ENCODE assay signal across 8 cellular contexts in the genomic region with DNA sequence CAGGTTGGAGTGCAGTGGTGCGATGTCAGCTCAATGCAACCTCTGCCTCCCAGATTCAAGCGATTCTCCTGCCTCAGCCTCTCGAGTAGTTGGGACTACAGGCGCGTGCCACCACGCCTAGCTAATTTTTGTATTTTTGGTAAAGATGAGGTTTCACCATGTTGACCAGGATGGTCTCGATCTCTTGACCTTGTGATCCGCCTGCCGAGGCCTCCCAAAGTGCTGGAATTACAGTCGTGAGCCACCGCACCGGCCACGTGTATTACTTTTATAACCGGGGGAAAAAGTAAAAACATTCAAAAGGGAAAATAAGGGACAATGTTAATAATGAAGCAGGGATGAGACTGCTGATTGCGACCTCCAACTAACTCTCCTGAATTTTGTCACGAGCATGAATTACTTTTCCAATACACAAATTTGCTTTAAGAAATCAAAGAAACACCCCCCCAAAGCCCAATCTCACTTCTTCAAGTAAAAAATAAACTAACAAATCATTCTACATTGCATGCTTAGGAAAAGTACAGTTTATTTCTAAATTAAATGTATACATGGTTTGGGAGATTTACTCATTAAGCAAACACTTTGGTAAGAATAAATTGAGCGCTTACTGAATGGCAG. TPM values are rescaled to one million over a fixed set of nuclear protein-coding genes. Genes with fewer than 3 reads are reported as not detected.
DNase-seq lines count a peak whose midpoint lies in the region; ATAC-seq, FAIRE-seq and TF ChIP-seq lines count a peak whose summit lies in the region.

No MANE protein-coding gene starts in this region.

- H3K36me3 Mint-ChIP-seq in activated T-cell treated with anti-CD3 and anti-CD28 coated beads, Interleukin-2, amount 50 U/mL, for 24 hours (ENCODE audit: low read depth): peaks cover 43% of the 10 kb centered on the region

- no peak for TF ChIP-seq CTCF in astrocyte of the cerebellum (IDR thresholded peaks at IDR 0.05; ENCODE audit: low read depth, low read length, missing control alignments)
- no peak for TF ChIP-seq CTCF in right lobe of liver (IDR thresholded peaks at IDR 0.05)
- TF ChIP-seq CTCF in thyroid gland (IDR thresholded peaks at IDR 0.05): no peak
- no peak for TF ChIP-seq CTCF in GM20000 (IDR thresholded peaks at IDR 0.05; ENCODE audit: extremely low read depth, missing control alignments)

- ATAC-seq in right lobe of liver (no peak), HG02884 (IDR thresholded peaks at IDR 0.05; ENCODE audit: unreplicated experiment) (no peak)

- no peaks in the 10 kb centered on the region for H3K36me3 ChIP-seq in right lobe of liver
- no peaks in the 10 kb centered on the region for H3K36me3 ChIP-seq in thyroid gland

- peaks cover 4% of the 10 kb centered on the region for H3K9me3 Mint-ChIP-seq in activated T-cell treated with anti-CD3 and anti-CD28 coated beads, Interleukin-2, amount 50 U/mL, for 24 hours

- peaks cover 39% of the 10 kb centered on the region for H3K4me1 Mint-ChIP-seq in activated T-cell treated with anti-CD3 and anti-CD28 coated beads, Interleukin-2, amount 50 U/mL, for 24 hours (ENCODE audit: low read depth)

- no peaks in the 10 kb centered on the region for H3K27me3 Mint-ChIP-seq in activated T-cell treated with anti-CD3 and anti-CD28 coated beads, Interleukin-2, amount 50 U/mL, for 24 hours

- H3K27ac ChIP-seq in right lobe of liver (peak overlapping the region; percentile 93 to 96 (median 94)), thyroid gland (peak overlapping the region; percentile 88 to 94 (median 94))

- H3K27ac Mint-ChIP-seq in activated T-cell treated with anti-CD3 and anti-CD28 coated beads, Interleukin-2, amount 50 U/mL, for 24 hours: peak overlapping the region; percentile 98

- H3K27me3 ChIP-seq in right lobe of liver (no peaks in the 10 kb centered on the region), thyroid gland (no peaks in the 10 kb centered on the region)

- no peak for DNase-seq in activated T-cell treated with anti-CD3 and anti-CD28 coated beads, Interleukin-2, amount 50 U/mL, for 24 hours
- DNase-seq in activated T-cell treated with anti-CD3 and anti-CD28 coated beads, Interleukin-2, amount 50 U/mL, for 1 hour: no peak
- DNase-seq in astrocyte of the cerebellum (ENCODE audit: low read depth) (no peak), right lobe of liver (no peak), thyroid gland (no peak), GM20000 (ENCODE audit: low spot score) (no peak), urothelium cell line (ENCODE audit: low spot score) (no peak)

- TF ChIP-seq POLR2A in right lobe of liver (IDR thresholded peaks at IDR 0.05) (no peak), thyroid gland (IDR thresholded peaks at IDR 0.05) (no peak)

- H3K4me3 Mint-ChIP-seq in activated T-cell treated with anti-CD3 and anti-CD28 coated beads, Interleukin-2, amount 50 U/mL, for 24 hours: peak overlapping the region; percentile 96

- FAIRE-seq in urothelium cell line (lab: Jason Lieb, UNC): no peak

- WGBS in right lobe of liver (ENCODE audit: insufficient coverage, low coverage, low lambda C conversion rate, missing lambda C conversion rate): 82% methylated on average over 16 of the region's 17 CpGs
- 82 to 85% methylated on average over 17 of the region's 17 CpGs for WGBS in thyroid gland, 2 donors

- in situ Hi-C loops in astrocyte of the cerebellum (cut with HindIII; ENCODE audit: low sequenced_read_pairs): loop anchor here (5.0 kb wide), 2 partner anchors 48 to 68 kb away; no protein-coding TSS in a partner anchor

- peaks cover 0 to 30% (median 4%) of the 10 kb centered on the region in 4 donors for H3K4me1 ChIP-seq in right lobe of liver
- H3K4me1 ChIP-seq in thyroid gland: peaks cover 22 to 33% of the 10 kb centered on the region in 2 donors

- peak overlapping the region; percentile 58 for H3K4me3 ChIP-seq in astrocyte of the cerebellum (ENCODE audit: low read depth, low read length)
- H3K4me3 ChIP-seq in right lobe of liver: peak overlapping the region; percentile 68 to 86 (median 78)
- H3K4me3 ChIP-seq in thyroid gland (replicated peaks in 1 of 3): no peak overlapping the region

- intact Hi-C loops in right lobe of liver (cut with DNase I): no loop called here
- intact Hi-C loops in thyroid gland (cut with DNase I): loop anchor here (10.0 kb wide), 1 partner anchor 350 kb away; no protein-coding TSS in a partner anchor

- no peaks in the 10 kb centered on the region for H3K9me3 ChIP-seq in right lobe of liver
- no peaks in the 10 kb centered on the region for H3K9me3 ChIP-seq in thyroid gland

RNA-seq across cellular contexts. Expression of a gene that starts 0.6 kb away (rescaled TPM):
- 10 to 100 TPM; 11.8 to 24.1 (median 17.5) TPM for total RNA-seq in right lobe of liver
- total RNA-seq in thyroid gland: 10 to 100 TPM; 17.6 to 33.2 (median 28.5) TPM

RNA-seq across cellular contexts. Expression of a gene that starts 0.6 kb away (rescaled TPM):
- 10 to 100 TPM; 22.8 to 47.7 (median 31.8) TPM for total RNA-seq in right lobe of liver
- 100 to 1,000 TPM; 108 to 166 (median 131) TPM for total RNA-seq in thyroid gland

RNA-seq across cellular contexts. Expression of a gene that starts 29.9 kb away (rescaled TPM):
- total RNA-seq in right lobe of liver (under 1 TPM; 0.06 to 0.47 (median 0.30) TPM), thyroid gland (under 1 TPM in 3 of 4 donors, not detected in 1; 0.22 to 0.67 (median 0.40) TPM)

Comparison
In these comparisons a context has a peak if more than half of its experiments do, and no peak if none do; other contexts are left out.
1. H3K4me3 ChIP-seq: peak in astrocyte of the cerebellum (single experiment) and right lobe of liver (3 of 3); none in thyroid gland (0 of 3).